ENCODE assay signal across 8 cellular contexts in the genomic region with DNA sequence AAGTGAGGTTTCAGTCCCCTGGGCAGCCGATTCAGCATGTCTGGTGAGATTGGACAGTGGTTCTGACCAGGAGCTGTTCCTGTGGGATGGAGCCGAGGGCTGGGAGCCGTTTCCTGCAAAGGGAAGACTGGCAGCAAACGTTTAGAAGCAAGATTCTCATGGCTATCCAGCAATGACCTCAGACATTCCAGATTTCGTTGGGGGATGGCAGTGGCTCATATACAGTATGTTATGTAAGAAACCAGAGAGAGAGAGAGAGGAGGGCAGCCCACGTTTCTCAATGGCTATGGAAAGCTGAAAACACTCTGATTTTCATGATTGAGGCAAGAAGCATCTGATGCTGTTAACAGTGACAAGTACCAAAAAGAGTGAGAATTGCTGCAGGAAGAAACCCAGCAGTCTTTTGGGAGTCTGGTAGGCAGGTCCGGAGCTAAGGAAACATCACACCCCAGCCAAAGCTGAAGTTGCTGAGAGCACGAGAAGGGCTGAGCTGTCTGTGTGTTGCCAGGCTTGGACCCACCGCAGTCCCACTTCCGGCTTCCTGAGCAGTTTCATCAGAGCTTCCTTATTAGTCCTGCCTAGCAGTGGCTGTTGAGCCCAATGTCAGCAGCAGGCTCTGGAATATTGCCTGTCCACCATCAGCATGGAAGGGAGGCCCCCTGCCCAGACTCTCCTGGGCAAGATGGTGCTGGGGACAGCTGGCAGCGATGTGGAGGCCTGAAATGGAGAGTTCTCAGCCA. TPM values are rescaled to one million over a fixed set of nuclear protein-coding genes. Genes with fewer than 3 reads are reported as not detected.
DNase-seq lines count a peak whose midpoint lies in the region; ATAC-seq, FAIRE-seq and TF ChIP-seq lines count a peak whose summit lies in the region.

No MANE protein-coding gene starts in this region.

- in situ Hi-C loops in KBM-7 (cut with MboI; ENCODE audit: low pct_unique_long_range_greater_than_20kb, low sequenced_read_pairs) (no loop called here), astrocyte of the spinal cord (cut with HindIII; ENCODE audit: low sequenced_read_pairs) (no loop called here), HepG2 (cut with HindIII; ENCODE audit: extremely low pct_ligation_motif_present, low pct_unique_long_range_greater_than_20kb) (no loop called here)

- peak overlapping the region; percentile 93 for H3K27ac ChIP-seq in AG04450 (ENCODE audit: low read depth, low read length)
- H3K27ac ChIP-seq in HepG2 (ENCODE audit: extremely low read length, insufficient read depth, low read length) = no peak overlapping the region
- peak overlapping the region; percentile 11 for H3K27ac ChIP-seq in upper lobe of right lung

- H3K36me3 Mint-ChIP-seq in T-helper 17 cell (ENCODE audit: low read depth) = peaks cover 3% of the 10 kb centered on the region

- no peaks in the 10 kb centered on the region for H4K20me1 ChIP-seq in HepG2 (ENCODE audit: insufficient read depth, low read length)

- no peaks in the 10 kb centered on the region for H3K9me3 ChIP-seq in AG04450 (ENCODE audit: control insufficient read depth, insufficient read depth, low read length)
- no peaks in the 10 kb centered on the region for H3K9me3 ChIP-seq in HepG2 (ENCODE audit: low read length)
- no peaks in the 10 kb centered on the region for H3K9me3 ChIP-seq in upper lobe of right lung
- no peaks in the 10 kb centered on the region for H3K9me3 ChIP-seq in T-helper 17 cell (ENCODE audit: control insufficient read depth, low read length, poor library complexity, severe bottlenecking)

- TF ChIP-seq CTCF in AG04450 (IDR thresholded peaks at IDR 0.05; ENCODE audit: low read depth, low read length) (no peak), astrocyte of the spinal cord (IDR thresholded peaks at IDR 0.05; ENCODE audit: low read depth, low read length) (no peak), HepG2 (CRISPR knock-in tag; IDR thresholded peaks at IDR 0.05) (no peak), upper lobe of right lung (IDR thresholded peaks at IDR 0.05) (no peak)

- FAIRE-seq in HepG2 (lab: Jason Lieb, UNC) = no peak

- WGBS in HepG2 (ENCODE audit: low lambda C conversion rate) = 0% methylated on average over 7 of the region's 11 CpGs

- no peak for TF ChIP-seq RAD21 in HepG2 (CRISPR knock-in tag; IDR thresholded peaks at IDR 0.05)

- peaks cover 25% of the 10 kb centered on the region for H3K27me3 Mint-ChIP-seq in T-helper 17 cell

- H3K36me3 ChIP-seq in HepG2 (replicated peaks in 1 of 2; ENCODE audit: control insufficient read depth in 1 of 2, insufficient read depth in 2 of 2, low read length in 2 of 2) = no peaks in the 10 kb centered on the region
- H3K36me3 ChIP-seq in upper lobe of right lung = no peaks in the 10 kb centered on the region

- H3K9ac ChIP-seq in HepG2 (ENCODE audit: insufficient read depth, low read depth, low read length) = no peak overlapping the region

- H3K27me3 ChIP-seq in AG04450 (ENCODE audit: control insufficient read depth, insufficient read depth, low read length) = no peaks in the 10 kb centered on the region
- peaks cover 0 to 28% of the 10 kb centered on the region in 2 experiments; a peak in 4 of 5 replicates for H3K27me3 ChIP-seq in HepG2 (ENCODE audit: control insufficient read depth in 1 of 2, insufficient read depth in 2 of 2, low read length in 2 of 2)
- no peaks in the 10 kb centered on the region for H3K27me3 ChIP-seq in upper lobe of right lung

- TF ChIP-seq POLR2A in HepG2 (IDR thresholded peaks at IDR 0.05; ENCODE audit: insufficient read depth in 1 of 2, low read depth in 2 of 2, low read length in 2 of 2) = no peak

- H3K79me2 ChIP-seq in HepG2 (ENCODE audit: insufficient read depth, low read length) = no peaks in the 10 kb centered on the region

- ATAC-seq in HepG2 = peak; percentile 43; the same call in 1 of the 3 replicates
- peak; percentile 87 for ATAC-seq in upper lobe of right lung
- no peak for ATAC-seq in GM19035 (IDR thresholded peaks at IDR 0.05; ENCODE audit: unreplicated experiment)
- no peak for ATAC-seq in T-helper 17 cell

- intact Hi-C loops in HepG2 (cut with micrococcal nuclease; ENCODE audit: unreplicated experiment) = no loop called here
- intact Hi-C loops in upper lobe of right lung (cut with DNase I) = no loop called here

- H3K4me3 ChIP-seq in AG04450 (ENCODE audit: low read depth, low read length) (peak overlapping the region; percentile 27), astrocyte of the spinal cord (ENCODE audit: low read depth, low read length) (no peak overlapping the region), HepG2 (replicated peaks in 1 of 3; ENCODE audit: insufficient read depth in 1 of 3, low read depth in 2 of 3, low read length in 3 of 3) (no peak overlapping the region), upper lobe of right lung (no peak overlapping the region)

- H3K4me1 ChIP-seq in HepG2 (ENCODE audit: insufficient read depth, low read length) (no peaks in the 10 kb centered on the region), upper lobe of right lung (peaks cover 14% of the 10 kb centered on the region)

- H3K4me1 Mint-ChIP-seq in T-helper 17 cell = peaks cover 21% of the 10 kb centered on the region

- H3K4me2 ChIP-seq in HepG2 (ENCODE audit: low read depth, low read length) = peak overlapping the region; percentile 38; the same call in 1 of the 2 replicates

- no peak for TF ChIP-seq EP300 in HepG2 (IDR thresholded peaks at IDR 0.05; ENCODE audit: low read depth in 2 of 2, low read length in 2 of 2)
- TF ChIP-seq EP300 in HepG2 (CRISPR knock-in tag; IDR thresholded peaks at IDR 0.05; ENCODE audit: borderline replicate concordance) = no peak

- peak overlapping the region; percentile 60 for H2AFZ ChIP-seq in HepG2 (ENCODE audit: low read length)

- peak; percentile 74 for DNase-seq in AG04450 (ENCODE audit: low read depth, low spot score)
- peak; percentile 86 for DNase-seq in KBM-7
- DNase-seq in astrocyte of the spinal cord (ENCODE audit: low read depth, low spot score) = peak; percentile 55
- DNase-seq in HepG2 (ENCODE audit: low spot score) = no peak
- DNase-seq in upper lobe of right lung = no peak
- DNase-seq in activated gamma-delta T cell (lab: John Stamatoyannopoulos, UW) = no peak
- no peak for DNase-seq in T-helper 17 cell

- H3K27ac Mint-ChIP-seq in T-helper 17 cell = no peak overlapping the region

- POLR2A ChIA-PET in AG04450 (lab: Yijun Ruan, JAX) = interaction anchor here (0.6 to 1.1 kb wide), 4 partner anchors 13 to 225 kb away, joined by 3 to 7 read pairs (median 4); a partner anchor contains a TSS
- POLR2A ChIA-PET in HepG2 (lab: Yijun Ruan, JAX) = no interaction called here

- H3K4me3 Mint-ChIP-seq in T-helper 17 cell = no peak overlapping the region

- BruUV-seq in HepG2 (replicated peaks; lab: Mats Ljungman, UMichigan) = no TSS peak

- CTCF ChIA-PET in AG04450 (lab: Charles Lee) = interaction anchor here (0.9 to 3.4 kb wide), 6 partner anchors 8 to 415 kb away, joined by 3 to 31 read pairs (median 8); a partner anchor contains a TSS
- CTCF ChIA-PET in HepG2 (lab: Yijun Ruan, JAX; ENCODE audit: low intra/inter-chr PET ratio, low total read pairs) = no interaction called here

TF ChIP-seq in HepG2, 621 proteins besides CTCF, POLR2A, EP300 and RAD21 (continues in another document):
- TF ChIP-seq, protein P1, sequence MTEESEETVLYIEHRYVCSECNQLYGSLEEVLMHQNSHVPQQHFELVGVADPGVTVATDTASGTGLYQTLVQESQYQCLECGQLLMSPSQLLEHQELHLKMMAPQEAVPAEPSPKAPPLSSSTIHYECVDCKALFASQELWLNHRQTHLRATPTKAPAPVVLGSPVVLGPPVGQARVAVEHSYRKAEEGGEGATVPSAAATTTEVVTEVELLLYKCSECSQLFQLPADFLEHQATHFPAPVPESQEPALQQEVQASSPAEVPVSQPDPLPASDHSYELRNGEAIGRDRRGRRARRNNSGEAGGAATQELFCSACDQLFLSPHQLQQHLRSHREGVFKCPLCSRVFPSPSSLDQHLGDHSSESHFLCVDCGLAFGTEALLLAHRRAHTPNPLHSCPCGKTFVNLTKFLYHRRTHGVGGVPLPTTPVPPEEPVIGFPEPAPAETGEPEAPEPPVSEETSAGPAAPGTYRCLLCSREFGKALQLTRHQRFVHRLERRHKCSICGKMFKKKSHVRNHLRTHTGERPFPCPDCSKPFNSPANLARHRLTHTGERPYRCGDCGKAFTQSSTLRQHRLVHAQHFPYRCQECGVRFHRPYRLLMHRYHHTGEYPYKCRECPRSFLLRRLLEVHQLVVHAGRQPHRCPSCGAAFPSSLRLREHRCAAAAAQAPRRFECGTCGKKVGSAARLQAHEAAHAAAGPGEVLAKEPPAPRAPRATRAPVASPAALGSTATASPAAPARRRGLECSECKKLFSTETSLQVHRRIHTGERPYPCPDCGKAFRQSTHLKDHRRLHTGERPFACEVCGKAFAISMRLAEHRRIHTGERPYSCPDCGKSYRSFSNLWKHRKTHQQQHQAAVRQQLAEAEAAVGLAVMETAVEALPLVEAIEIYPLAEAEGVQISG (CRISPR knock-in tag; IDR thresholded peaks at IDR 0.05) = no peak
- no peak for TF ChIP-seq MZF1 (CRISPR knock-in tag; IDR thresholded peaks at IDR 0.05; ENCODE audit: borderline replicate concordance)

RNA-seq across cellular contexts. Expression of a gene that starts 25.5 kb away (rescaled TPM):
- polyA plus RNA-seq in AG04450 (2011; rRNA removed) = 33.4 and 40.6 TPM in 2 replicates
- polyA minus RNA-seq in AG04450 (2011; rRNA and poly(A)+ RNA removed) = 48.0 and 97.7 TPM in 2 replicates
- 32.6 and 35.1 TPM in 2 replicates for total RNA-seq in HepG2 (2016; rRNA removed; fragmentation: Illumina TruSeq; extraction: Trizol)
- total RNA-seq in HepG2 (2016; cell fraction: cytosol; rRNA removed; fragmentation: Illumina TruSeq; extraction: Trizol; ENCODE audit: low read depth) = 21.2 and 26.3 TPM in 2 replicates
- 34.3 and 35.4 TPM in 2 replicates for total RNA-seq in HepG2 (2016; cell fraction: insoluble cytoplasmic fraction; rRNA removed; fragmentation: Illumina TruSeq; extraction: Trizol)
- 18.6 and 21.1 TPM in 2 replicates for total RNA-seq in HepG2 (2016; cell fraction: membrane; rRNA removed; fragmentation: Illumina TruSeq; extraction: Trizol)
- 91.6 and 95.2 TPM in 2 replicates for total RNA-seq in HepG2 (2016; cell fraction: nucleus; rRNA removed; fragmentation: Illumina TruSeq; extraction: Trizol)
- polyA plus RNA-seq in HepG2 (2011; rRNA removed) = 14.2 and 16.4 TPM in 2 replicates
- polyA plus RNA-seq in HepG2 (2011; cell fraction: cytosol; rRNA removed) = 4.5 and 7.5 TPM in 2 replicates
- 45.8 and 48.3 TPM in 2 replicates for polyA plus RNA-seq in HepG2 (2011; cell fraction: nucleus; rRNA removed)
- polyA plus RNA-seq in HepG2 (2012) = 12.4 and 13.2 TPM in 2 replicates
- polyA plus RNA-seq in HepG2 (2016; cell fraction: cytosol; fragmentation: Illumina TruSeq; extraction: Trizol; ENCODE audit: low read depth) = 4.6 and 5.5 TPM in 2 replicates
- polyA plus RNA-seq in HepG2 (2016; cell fraction: insoluble cytoplasmic fraction; fragmentation: Illumina TruSeq; extraction: Trizol; ENCODE audit: low read depth) = 15.5 and 17.1 TPM in 2 replicates
- polyA plus RNA-seq in HepG2 (2016; cell fraction: membrane; fragmentation: Illumina TruSeq; extraction: Trizol; ENCODE audit: low read depth) = 4.7 and 5.3 TPM in 2 replicates
- polyA plus RNA-seq in HepG2 (2016; cell fraction: nucleus; fragmentation: Illumina TruSeq; extraction: Trizol; ENCODE audit: insufficient read depth, low read depth) = 52.8 and 56.9 TPM in 2 replicates
- 30.8 and 54.1 TPM in 2 replicates for polyA minus RNA-seq in HepG2 (2011; rRNA and poly(A)+ RNA removed; ENCODE audit: low replicate concordance)
- 12.9 and 20.4 TPM in 2 replicates for polyA minus RNA-seq in HepG2 (2011; cell fraction: cytosol; rRNA and poly(A)+ RNA removed)
- 182 and 228 TPM in 2 replicates for polyA minus RNA-seq in HepG2 (2011; cell fraction: nucleus; rRNA and poly(A)+ RNA removed)
- 62.9 TPM for total RNA-seq in upper lobe of right lung
- total RNA-seq in T-helper 17 cell = 10 to 100 TPM; 69.5 to 77.5 TPM

Comparison
In these comparisons a context has a peak if more than half of its experiments do, and no peak if none do; other contexts are left out.
1. DNase-seq: peak in AG04450 (single experiment), KBM-7 (single experiment) and astrocyte of the spinal cord (single experiment); none in HepG2 (single experiment), upper lobe of right lung (single experiment), activated gamma-delta T cell (single experiment) and T-helper 17 cell (0 of 3).
2. ATAC-seq: peak in HepG2 (single experiment) and upper lobe of right lung (single experiment); none in GM19035 (single experiment) and T-helper 17 cell (single experiment).